In the genomic region with DNA sequence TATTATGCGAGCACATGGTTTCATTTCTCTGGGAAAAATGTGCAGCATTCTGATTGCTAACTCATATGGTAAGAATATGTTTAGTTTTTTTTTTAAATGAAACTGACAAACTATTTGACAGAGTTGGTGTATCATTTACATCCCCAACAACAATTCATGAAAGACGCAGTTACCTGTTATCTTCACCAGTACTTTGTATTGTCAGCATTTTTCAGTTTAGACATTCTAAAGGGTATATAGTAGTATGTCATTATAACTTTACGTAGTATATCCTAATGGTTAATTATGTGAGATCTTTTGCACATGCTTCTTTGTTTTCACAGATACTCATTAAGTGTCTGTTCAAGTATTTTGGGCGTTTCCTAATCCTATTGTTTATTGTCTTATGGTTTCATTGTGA, we compare ENCODE assay signal across 19 cellular contexts.
DNase-seq lines count a peak whose midpoint lies in the region; ATAC-seq, FAIRE-seq and TF ChIP-seq lines count a peak whose summit lies in the region.
"Had no signal": no experiment of that assay in that cellular context is flagged by ENCODE, and none has a peak within 500 bp of the region (broad histone marks: within the 10 kb centered on the region; RNA-seq: fewer than 3 reads in every experiment).

No MANE protein-coding gene starts in this region.

- H3K79me1 ChIP-seq in IMR-90 (ENCODE audit: low read depth in 1 of 2, low read length in 2 of 2), result no peaks in the 10 kb centered on the region

- H4K91ac ChIP-seq in IMR-90 (ENCODE audit: insufficient read depth, low read depth, low read length), result no peak overlapping the region

- H3K9me3 ChIP-seq in HepG2 (ENCODE audit: low read length) (peaks cover 5% of the 10 kb centered on the region), right lobe of liver (no peaks in the 10 kb centered on the region), IMR-90 (ENCODE audit: control insufficient read depth, insufficient read depth, low read length) (peaks cover 2% of the 10 kb centered on the region; the same call in 1 of the 2 replicates)
- H3K9me3 ChIP-seq: BE2C, BLaER1 had no signal

- H3K4me2 ChIP-seq in HepG2 (ENCODE audit: low read depth, low read length) (no peak overlapping the region), IMR-90 (ENCODE audit: low read depth, low read length) (no peak overlapping the region)
- H3K4me2 ChIP-seq: BLaER1 had no signal

- in situ Hi-C loops in HepG2 (cut with HindIII; ENCODE audit: extremely low pct_ligation_motif_present, low pct_unique_long_range_greater_than_20kb), result no loop called here
- in situ Hi-C loops in IMR-90 (cut with MboI; ENCODE audit: low sequenced_read_pairs), result no loop called here

- no peak overlapping the region for H4K5ac ChIP-seq in IMR-90 (ENCODE audit: low read depth, low read length)

- H3K4ac ChIP-seq in IMR-90 (ENCODE audit: low read depth, low read length), result no peak overlapping the region

- H2AFZ ChIP-seq in HepG2 (ENCODE audit: low read length) (no peak overlapping the region), IMR-90 (replicated peaks; ENCODE audit: low read length, poor library complexity) (no peak overlapping the region)

- no peak overlapping the region for H2BK20ac ChIP-seq in IMR-90 (ENCODE audit: low read depth, low read length)

- ATAC-seq in HepG2 (no peak), right lobe of liver (no peak), IMR-90 (ENCODE audit: low read depth) (no peak)

- no peak overlapping the region for H2BK120ac ChIP-seq in IMR-90 (ENCODE audit: low read depth, low read length)

- no peak overlapping the region for H4K8ac ChIP-seq in IMR-90 (ENCODE audit: low read depth in 2 of 2, low read length in 2 of 2)

- H3K14ac ChIP-seq in IMR-90 (replicated peaks; ENCODE audit: low read depth, low read length), result no peak overlapping the region

- H2AK5ac ChIP-seq in IMR-90 (ENCODE audit: low read depth, low read length), result no peak overlapping the region

- H3K27ac ChIP-seq in HepG2 (ENCODE audit: extremely low read length, insufficient read depth, low read length), result no peak overlapping the region
- no peak overlapping the region for H3K27ac ChIP-seq in right lobe of liver
- no peak overlapping the region for H3K27ac ChIP-seq in IMR-90 (ENCODE audit: insufficient read depth, low read length)
- H3K27ac ChIP-seq: 22Rv1, BLaER1 had no signal

- no peak for TF ChIP-seq CTCF in HepG2 (CRISPR knock-in tag; IDR thresholded peaks at IDR 0.05)
- no peak for TF ChIP-seq CTCF in right lobe of liver (IDR thresholded peaks at IDR 0.05)
- TF ChIP-seq CTCF in IMR-90 (conservative IDR thresholded peaks at IDR 0.05; ENCODE audit: low read depth, low read length), result no peak

- H3K27me3 ChIP-seq in HepG2 (ENCODE audit: control insufficient read depth in 1 of 2, insufficient read depth in 2 of 2, low read length in 2 of 2) (no peaks in the 10 kb centered on the region), right lobe of liver (no peaks in the 10 kb centered on the region), IMR-90 (ENCODE audit: control insufficient read depth, insufficient read depth, low read length) (no peaks in the 10 kb centered on the region)
- H3K27me3 ChIP-seq: BE2C, BLaER1 had no signal

- intact Hi-C loops in HepG2 (cut with micrococcal nuclease; ENCODE audit: unreplicated experiment) (no loop called here), right lobe of liver (cut with DNase I) (no loop called here), IMR-90 (cut with micrococcal nuclease) (no loop called here)

- H2BK15ac ChIP-seq in IMR-90 (ENCODE audit: low read depth, low read length), result no peak overlapping the region

- DNase-seq in HepG2 (ENCODE audit: low spot score) (no peak), right lobe of liver (no peak), IMR-90 (no peak), GM12892 (ENCODE audit: insufficient read length) (no peak), NOMO-1 treated with dmso at 0.1 percent for 144 hours (lab: John Stamatoyannopoulos, UW; ENCODE audit: unreplicated experiment) (no peak)
- DNase-seq: ACHN; BE2C; C1 segment of cervical spinal cord; CD4-positive, alpha-beta memory T cell; CD4-positive, CD25-positive, alpha-beta regulatory T cell; CD8-positive, alpha-beta memory T cell; COR-L47; DMS79 treated with DMSO at 0.1 percent for 48 hours; GF-D8 had no signal

- BruUV-seq in HepG2 (replicated peaks; lab: Mats Ljungman, UMichigan), result no TSS peak
- no TSS peak for BruUV-seq in IMR-90 (replicated peaks; lab: Mats Ljungman, UMichigan)

- H3K56ac ChIP-seq in IMR-90 (ENCODE audit: extremely low read depth, insufficient read depth, low read length), result no peak overlapping the region

- no peak overlapping the region for H2BK5ac ChIP-seq in IMR-90 (ENCODE audit: low read depth, low read length, poor library complexity, severe bottlenecking)

- H3K79me2 ChIP-seq in HepG2 (ENCODE audit: insufficient read depth, low read length), result no peaks in the 10 kb centered on the region

- H4K20me1 ChIP-seq in HepG2 (ENCODE audit: insufficient read depth, low read length) (no peaks in the 10 kb centered on the region), IMR-90 (ENCODE audit: insufficient read depth, low read length) (no peaks in the 10 kb centered on the region)
- H4K20me1 ChIP-seq: BLaER1 had no signal

- TF ChIP-seq RAD21 in HepG2 (CRISPR knock-in tag; IDR thresholded peaks at IDR 0.05) (no peak), IMR-90 (IDR thresholded peaks at IDR 0.05; ENCODE audit: low read length) (no peak)

- no peak overlapping the region for H3K18ac ChIP-seq in IMR-90 (ENCODE audit: low read depth, low read length)

- H2AK9ac ChIP-seq in IMR-90 (replicated peaks; ENCODE audit: low read depth, low read length, poor library complexity), result no peak overlapping the region

- 3% methylated on average over 4 of the region's 4 CpGs for WGBS in HepG2 (ENCODE audit: low lambda C conversion rate)
- WGBS in right lobe of liver (ENCODE audit: insufficient coverage, low coverage, low lambda C conversion rate, missing lambda C conversion rate), result 79% methylated on average over 4 of the region's 4 CpGs
- WGBS in IMR-90 (ENCODE audit: extremely low coverage in 2 of 2, insufficient read length in 1 of 2), 2 experiments, result no CpG with 5 or more reads among the region's 4 CpGs

- FAIRE-seq in HepG2 (lab: Jason Lieb, UNC) (no peak), GM12892 (lab: Jason Lieb, UNC) (no peak)
- FAIRE-seq: G401.6, GM12891, GM19239 had no signal

- POLR2A ChIA-PET in HepG2 (lab: Yijun Ruan, JAX), result no interaction called here
- POLR2A ChIA-PET in IMR-90 (lab: Charles Lee; ENCODE audit: unreplicated experiment), result no interaction called here

- TF ChIP-seq POLR2A in HepG2 (IDR thresholded peaks at IDR 0.05; ENCODE audit: insufficient read depth in 1 of 2, low read depth in 2 of 2, low read length in 2 of 2) (no peak), right lobe of liver (IDR thresholded peaks at IDR 0.05) (no peak), IMR-90 (IDR thresholded peaks at IDR 0.05; ENCODE audit: low read depth, low read length) (no peak), GM12892 (IDR thresholded peaks at IDR 0.05; ENCODE audit: low read depth, low read length) (no peak)

- no peaks in the 10 kb centered on the region for H3K4me1 ChIP-seq in HepG2 (ENCODE audit: insufficient read depth, low read length)
- no peaks in the 10 kb centered on the region for H3K4me1 ChIP-seq in right lobe of liver
- no peaks in the 10 kb centered on the region for H3K4me1 ChIP-seq in IMR-90 (ENCODE audit: control insufficient read depth, insufficient read depth, low read length)
- H3K4me1 ChIP-seq: BE2C, BLaER1 had no signal

- no peak overlapping the region for H3K23ac ChIP-seq in IMR-90 (ENCODE audit: low read depth, low read length)

- dilution Hi-C loops in IMR-90 (cut with HindIII; ENCODE audit: low sequenced_read_pairs, unreplicated experiment), result no loop called here

- H3K36me3 ChIP-seq in HepG2 (replicated peaks in 1 of 2; ENCODE audit: control insufficient read depth in 1 of 2, insufficient read depth in 2 of 2, low read length in 2 of 2), result no peaks in the 10 kb centered on the region
- no peaks in the 10 kb centered on the region for H3K36me3 ChIP-seq in right lobe of liver
- no peaks in the 10 kb centered on the region for H3K36me3 ChIP-seq in IMR-90 (ENCODE audit: control insufficient read depth, insufficient read depth, low read length)
- H3K36me3 ChIP-seq: BE2C, BLaER1 had no signal

- TF ChIP-seq EP300 in HepG2 (IDR thresholded peaks at IDR 0.05; ENCODE audit: low read depth in 2 of 2, low read length in 2 of 2) (no peak), HepG2 (CRISPR knock-in tag; IDR thresholded peaks at IDR 0.05; ENCODE audit: borderline replicate concordance) (no peak)

- no peak overlapping the region for H3K4me3 ChIP-seq in HepG2 (replicated peaks in 1 of 3; ENCODE audit: insufficient read depth in 1 of 3, low read depth in 2 of 3, low read length in 3 of 3)
- no peak overlapping the region for H3K4me3 ChIP-seq in right lobe of liver
- no peak overlapping the region for H3K4me3 ChIP-seq in IMR-90 (ENCODE audit: insufficient read depth, low read depth, low read length)
- H3K4me3 ChIP-seq: BLaER1 had no signal

- no peak overlapping the region for H3K9ac ChIP-seq in HepG2 (ENCODE audit: insufficient read depth, low read depth, low read length)
- H3K9ac ChIP-seq in IMR-90 (ENCODE audit: low read depth, low read length), result no peak overlapping the region
- H3K9ac ChIP-seq: BLaER1 had no signal

- CTCF ChIA-PET in HepG2 (lab: Yijun Ruan, JAX; ENCODE audit: low intra/inter-chr PET ratio, low total read pairs), result no interaction called here
- CTCF ChIA-PET in IMR-90 (lab: Yijun Ruan, JAX), result no interaction called here

- H3K9me1 ChIP-seq in IMR-90 (ENCODE audit: insufficient read depth, low read length), result no peaks in the 10 kb centered on the region

TF ChIP-seq in IMR-90, 13 proteins besides CTCF, POLR2A, EP300 and RAD21:
- TF ChIP-seq CEBPB (IDR thresholded peaks at IDR 0.05; ENCODE audit: low read depth, low read length) (no peak), MAFK (IDR thresholded peaks at IDR 0.05; ENCODE audit: low read depth, low read length) (peak; percentile 57)
TF ChIP-seq in IMR-90: peak in this region for 1.
